Comparison of ENCODE assay signal across 10 cellular contexts in genomic region chr9:110351009-110351467, GRCh38. TPM values are rescaled to one million over a fixed set of nuclear protein-coding genes. Genes with fewer than 3 reads are reported as not detected.
DNase-seq lines count a peak whose midpoint lies in the region; ATAC-seq, FAIRE-seq and TF ChIP-seq lines count a peak whose summit lies in the region.
"Had no signal": no experiment of that assay in that cellular context is flagged by ENCODE, and none has a peak within 500 bp of the region (broad histone marks: within the 10 kb centered on the region; RNA-seq: fewer than 3 reads in every experiment).

No MANE protein-coding gene starts in this region.

- H3K4me3 ChIP-seq in esophagus squamous epithelium: no peak overlapping the region

- H3K27me3 ChIP-seq in esophagus squamous epithelium: no peaks in the 10 kb centered on the region

- intact Hi-C loops in esophagus squamous epithelium (cut with DNase I): no loop called here

- DNase-seq in activated naive CD4-positive, alpha-beta T cell treated with anti-CD3 and anti-CD28 coated beads, Interleukin-2, amount 50 U/mL, for 72 hours (ENCODE audit: low spot score in 2 of 2): no peak
- no peak for DNase-seq in activated naive CD4-positive, alpha-beta T cell treated with anti-CD3 and anti-CD28 coated beads, Interleukin-2, amount 50 U/mL, for 16 hours
- DNase-seq in RPMI7951 (ENCODE audit: low read depth): peak; percentile 92
- no peak for DNase-seq in esophagus squamous epithelium (lab: John Stamatoyannopoulos, UW)
- no peak for DNase-seq in stimulated activated effector memory CD8-positive, alpha-beta T cell treated with anti-CD3 and anti-CD28 coated beads, Interleukin-12 subunit alpha, Interleukin-12 subunit beta, amount 100 ng/mL, for 72 hours (ENCODE audit: low spot score in 2 of 2)
- DNase-seq in GM19239 (ENCODE audit: insufficient read length, low spot score): no peak
- DNase-seq: activated T-cell treated with anti-CD3 and anti-CD28 coated beads, Interleukin-2, amount 50 U/mL, for 4 hours; NCI-H1105 had no signal

- no peaks in the 10 kb centered on the region for H3K36me3 ChIP-seq in esophagus squamous epithelium

- no peaks in the 10 kb centered on the region for H3K36me3 Mint-ChIP-seq in activated naive CD4-positive, alpha-beta T cell treated with anti-CD3 and anti-CD28 coated beads, Interleukin-2, amount 50 U/mL, for 72 hours
- no peaks in the 10 kb centered on the region for H3K36me3 Mint-ChIP-seq in stimulated activated effector memory CD8-positive, alpha-beta T cell treated with anti-CD3 and anti-CD28 coated beads, Interleukin-12 subunit alpha, Interleukin-12 subunit beta, amount 100 ng/mL, for 72 hours

- no peaks in the 10 kb centered on the region for H3K9me3 Mint-ChIP-seq in activated naive CD4-positive, alpha-beta T cell treated with anti-CD3 and anti-CD28 coated beads, Interleukin-2, amount 50 U/mL, for 72 hours
- no peaks in the 10 kb centered on the region for H3K9me3 Mint-ChIP-seq in stimulated activated effector memory CD8-positive, alpha-beta T cell treated with anti-CD3 and anti-CD28 coated beads, Interleukin-12 subunit alpha, Interleukin-12 subunit beta, amount 100 ng/mL, for 72 hours
- H3K9me3 Mint-ChIP-seq: activated T-cell treated with anti-CD3 and anti-CD28 coated beads, Interleukin-2, amount 50 U/mL, for 4 hours had no signal

- no peaks in the 10 kb centered on the region for H3K9me3 ChIP-seq in esophagus squamous epithelium

- no peak overlapping the region for H3K27ac Mint-ChIP-seq in activated naive CD4-positive, alpha-beta T cell treated with anti-CD3 and anti-CD28 coated beads, Interleukin-2, amount 50 U/mL, for 72 hours
- H3K27ac Mint-ChIP-seq in stimulated activated effector memory CD8-positive, alpha-beta T cell treated with anti-CD3 and anti-CD28 coated beads, Interleukin-12 subunit alpha, Interleukin-12 subunit beta, amount 100 ng/mL, for 72 hours: no peak overlapping the region

- TF ChIP-seq CTCF in esophagus squamous epithelium (IDR thresholded peaks at IDR 0.05): no peak

- peak; percentile 45 to 83 for ATAC-seq in activated naive CD4-positive, alpha-beta T cell treated with anti-CD3 and anti-CD28 coated beads, Interleukin-2, amount 50 U/mL, for 72 hours
- ATAC-seq in stimulated activated effector memory CD8-positive, alpha-beta T cell treated with anti-CD3 and anti-CD28 coated beads, Interleukin-12 subunit alpha, Interleukin-12 subunit beta, amount 100 ng/mL, for 72 hours: peak; percentile 52
- ATAC-seq in GM18858 (IDR thresholded peaks at IDR 0.05; ENCODE audit: unreplicated experiment) (no peak), HG03469 (IDR thresholded peaks at IDR 0.05; ENCODE audit: unreplicated experiment) (no peak)

- FAIRE-seq in GM19239 (lab: Jason Lieb, UNC): no peak

- H3K4me1 Mint-ChIP-seq in stimulated activated effector memory CD8-positive, alpha-beta T cell treated with anti-CD3 and anti-CD28 coated beads, Interleukin-12 subunit alpha, Interleukin-12 subunit beta, amount 100 ng/mL, for 72 hours: no peaks in the 10 kb centered on the region

- no peak for TF ChIP-seq POLR2A in esophagus squamous epithelium (IDR thresholded peaks at IDR 0.05)

- H3K27ac ChIP-seq in esophagus squamous epithelium: peak overlapping the region; percentile 63 to 88 (median 80)

- no peak overlapping the region for H3K4me3 Mint-ChIP-seq in stimulated activated effector memory CD8-positive, alpha-beta T cell treated with anti-CD3 and anti-CD28 coated beads, Interleukin-12 subunit alpha, Interleukin-12 subunit beta, amount 100 ng/mL, for 72 hours
- H3K4me3 Mint-ChIP-seq: activated T-cell treated with anti-CD3 and anti-CD28 coated beads, Interleukin-2, amount 50 U/mL, for 4 hours had no signal

- WGBS in esophagus squamous epithelium, 2 donors: 0 to 16% methylated on average over 1 of the region's 1 CpG

- peaks cover 11 to 65% (median 15%) of the 10 kb centered on the region in 3 donors for H3K4me1 ChIP-seq in esophagus squamous epithelium

RNA-seq across cellular contexts. Expression of gene TXNDC8, which starts 13.4 kb away (rescaled TPM):
- not detected for total RNA-seq in activated naive CD4-positive, alpha-beta T cell treated with anti-CD3 and anti-CD28 coated beads, Interleukin-2, amount 50 U/mL, for 72 hours
- total RNA-seq in RPMI7951 (2014; rRNA removed; shearing (Covaris generic)): not detected in 2 replicates
- not detected for total RNA-seq in esophagus squamous epithelium
- total RNA-seq: activated T-cell treated with anti-CD3 and anti-CD28 coated beads, Interleukin-2, amount 50 U/mL, for 4 hours had no signal

Comparison
In these comparisons a context has a peak if more than half of its experiments do, and no peak if none do; other contexts are left out.
1. ATAC-seq: peak in activated naive CD4-positive, alpha-beta T cell treated with anti-CD3 and anti-CD28 coated beads, Interleukin-2, amount 50 U/mL, for 72 hours (2 of 2) and stimulated activated effector memory CD8-positive, alpha-beta T cell treated with anti-CD3 and anti-CD28 coated beads, Interleukin-12 subunit alpha, Interleukin-12 subunit beta, amount 100 ng/mL, for 72 hours (single experiment); none in GM18858 (single experiment) and HG03469 (single experiment).